In genomic region chr6:24802271-24803059, GRCh38 we compare ENCODE assay signal across 1 cellular context.
A peak's percentile ranks its signal among the peaks of the same experiment; 100 is the strongest.
TF ChIP-seq lines count a peak whose summit lies in the region.

No MANE protein-coding gene starts in this region.

TF ChIP-seq in SK-N-SH, 30 proteins besides CTCF, POLR2A, EP300 and RAD21:
- TF ChIP-seq FOSL2 (IDR thresholded peaks at IDR 0.05; ENCODE audit: borderline replicate concordance, low read depth) (0 out of 2 replicates have a peak, but pooled peaks have one; percentile 1), USF1 (IDR thresholded peaks at IDR 0.05; ENCODE audit: borderline replicate concordance, low read depth) (no peak)
TF ChIP-seq in SK-N-SH: peak in this region for 1.
